Comparison of ENCODE assay signal across 18 cellular contexts in the genomic region with DNA sequence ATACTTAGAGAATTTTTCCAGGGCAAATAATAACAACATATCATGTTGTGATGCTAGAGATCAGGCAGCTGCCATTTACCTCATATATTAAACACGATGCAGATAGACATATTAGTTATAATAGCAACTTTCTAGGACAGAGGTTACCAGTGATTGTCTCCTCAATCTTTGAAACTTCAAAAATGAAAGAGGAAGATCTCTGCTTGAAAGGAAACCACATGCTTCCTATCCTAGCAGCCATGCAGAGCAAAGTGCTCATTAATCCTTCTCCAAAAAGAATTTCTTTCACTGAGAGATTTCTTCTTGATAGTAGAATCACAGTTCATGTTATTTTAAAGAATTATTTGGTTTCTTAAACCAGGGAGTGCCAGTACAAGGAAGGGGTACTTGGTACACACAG.
DNase-seq lines count a peak whose midpoint lies in the region; ATAC-seq and TF ChIP-seq lines count a peak whose summit lies in the region.
"Had no signal": no experiment of that assay in that cellular context is flagged by ENCODE, and none has a peak within 500 bp of the region (broad histone marks: within the 10 kb centered on the region; RNA-seq: fewer than 3 reads in every experiment).

No MANE protein-coding gene starts in this region.

- TF ChIP-seq CTCF in GM12865 (IDR thresholded peaks at IDR 0.05; ENCODE audit: insufficient read depth, low read depth, low read length, missing control alignments) (no peak), omental fat pad (IDR thresholded peaks at IDR 0.05) (no peak), GM13977 (IDR thresholded peaks at IDR 0.05; ENCODE audit: extremely low read depth, insufficient read depth, missing control alignments) (no peak)

- CTCF ChIA-PET in activated CD4-positive, alpha-beta memory T cell treated with anti-CD3 and anti-CD28 coated beads for 36 hours (lab: Charles Lee), result no interaction called here

- in situ Hi-C loops in GM13977 (cut with MboI; ENCODE audit: low pct_unique_long_range_greater_than_20kb, low sequenced_read_pairs, unreplicated experiment), result no loop called here

- POLR2A ChIA-PET in activated CD4-positive, alpha-beta memory T cell treated with anti-CD3 and anti-CD28 coated beads for 36 hours (lab: Charles Lee), result no interaction called here

- H3K27me3 Mint-ChIP-seq in activated CD4-positive, alpha-beta memory T cell treated with anti-CD3 and anti-CD28 coated beads for 36 hours, result no peaks in the 10 kb centered on the region
- H3K27me3 Mint-ChIP-seq: CD8-positive, alpha-beta memory T cell had no signal

- peak; percentile 65 for ATAC-seq in GM19351 (IDR thresholded peaks at IDR 0.05; ENCODE audit: unreplicated experiment)
- peak; percentile 69 for ATAC-seq in HG03442 (IDR thresholded peaks at IDR 0.05; ENCODE audit: unreplicated experiment)
- ATAC-seq in omental fat pad (ENCODE audit: low FRiP score), result no peak

- no peak overlapping the region for H3K4me3 Mint-ChIP-seq in activated CD4-positive, alpha-beta memory T cell treated with anti-CD3 and anti-CD28 coated beads for 36 hours
- H3K4me3 Mint-ChIP-seq: CD8-positive, alpha-beta memory T cell had no signal

- peak overlapping the region; percentile 16; the same call in 1 of the 2 replicates for H3K27ac ChIP-seq in SK-N-MC

- peaks cover 3% of the 10 kb centered on the region for H3K9me3 Mint-ChIP-seq in activated CD4-positive, alpha-beta memory T cell treated with anti-CD3 and anti-CD28 coated beads for 36 hours

- H3K36me3 ChIP-seq in SK-N-MC (ENCODE audit: insufficient read depth, low read length), result no peaks in the 10 kb centered on the region
- H3K36me3 ChIP-seq: BE2C had no signal

- no peaks in the 10 kb centered on the region for H3K36me3 Mint-ChIP-seq in activated CD4-positive, alpha-beta memory T cell treated with anti-CD3 and anti-CD28 coated beads for 36 hours
- H3K36me3 Mint-ChIP-seq: CD8-positive, alpha-beta memory T cell had no signal

- no peaks in the 10 kb centered on the region for H3K9me3 ChIP-seq in SK-N-MC (ENCODE audit: low read depth, low read length)
- H3K9me3 ChIP-seq: BE2C had no signal

- H3K27ac Mint-ChIP-seq in activated CD4-positive, alpha-beta memory T cell treated with anti-CD3 and anti-CD28 coated beads for 36 hours, result no peak overlapping the region
- H3K27ac Mint-ChIP-seq: CD8-positive, alpha-beta memory T cell had no signal

- H3K9ac ChIP-seq in SK-N-MC (ENCODE audit: insufficient read length), result no peak overlapping the region

- intact Hi-C loops in activated CD4-positive, alpha-beta memory T cell treated with anti-CD3 and anti-CD28 coated beads for 36 hours (cut with micrococcal nuclease), result no loop called here

- H3K4me1 Mint-ChIP-seq in activated CD4-positive, alpha-beta memory T cell treated with anti-CD3 and anti-CD28 coated beads for 36 hours (ENCODE audit: low read depth), result no peaks in the 10 kb centered on the region
- H3K4me1 Mint-ChIP-seq: CD8-positive, alpha-beta memory T cell had no signal

- DNase-seq in GM12865 (ENCODE audit: low read depth) (peak; percentile 6), SK-N-MC (ENCODE audit: low read depth, low spot score) (no peak), omental fat pad (ENCODE audit: low spot score) (no peak), GM13977 (ENCODE audit: low spot score) (no peak)
- DNase-seq in activated CD4-positive, alpha-beta memory T cell treated with anti-CD3 and anti-CD28 coated beads for 36 hours, result no peak
- DNase-seq: BE2C; CD8-positive, alpha-beta memory T cell; GF-D8; GOT3; IMR-90; NCI-H1092; NCI-H1694 treated with DMSO at 0.1 percent for 48 hours; NCI-H510A; NCI-H82; RPMI8226; T-helper 1 cell had no signal

- no peak overlapping the region for H3K4me3 ChIP-seq in GM12865 (ENCODE audit: low read depth, low read length)
- H3K4me3 ChIP-seq in SK-N-MC, result no peak overlapping the region
